Comparison of ENCODE assay signal across 13 cellular contexts in the genomic region with DNA sequence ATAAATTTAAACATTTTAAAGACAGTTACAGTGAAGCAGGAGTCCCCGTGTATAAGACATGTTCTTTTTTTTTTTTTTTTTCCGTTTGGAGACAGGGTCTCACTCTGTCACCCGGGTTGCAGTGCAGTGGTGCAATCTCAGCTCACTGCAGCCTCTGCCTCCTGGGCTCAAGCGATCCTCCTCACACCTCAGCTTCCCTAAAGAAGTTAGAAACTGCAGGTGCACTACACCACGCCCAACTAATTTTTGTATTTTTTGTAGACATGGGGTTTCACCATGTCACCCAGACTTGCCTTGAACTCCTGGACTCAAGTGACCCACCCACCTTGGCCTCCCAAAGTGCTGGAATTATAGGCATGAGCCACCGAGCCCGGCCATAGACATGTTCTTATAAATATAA. TPM values are rescaled to one million over a fixed set of nuclear protein-coding genes. Genes with fewer than 3 reads are reported as not detected.
DNase-seq lines count a peak whose midpoint lies in the region; ATAC-seq and TF ChIP-seq lines count a peak whose summit lies in the region.
"Had no signal": no experiment of that assay in that cellular context is flagged by ENCODE, and none has a peak within 500 bp of the region (broad histone marks: within the 10 kb centered on the region; RNA-seq: fewer than 3 reads in every experiment).

No MANE protein-coding gene starts in this region.

- H3K4me3 Mint-ChIP-seq in activated CD4-positive, alpha-beta T cell treated with anti-CD3 and anti-CD28 coated beads, Interleukin-2, amount 10 ng/mL, durations not matched to agents 24 days and 14 days = peak overlapping the region; percentile 93

- H3K4me1 Mint-ChIP-seq in activated CD4-positive, alpha-beta T cell treated with anti-CD3 and anti-CD28 coated beads, Interleukin-2, amount 10 ng/mL, durations not matched to agents 24 days and 14 days = peaks cover 53% of the 10 kb centered on the region

- H3K27me3 ChIP-seq in body of pancreas = no peaks in the 10 kb centered on the region

- intact Hi-C loops in activated CD4-positive, alpha-beta T cell treated with anti-CD3 and anti-CD28 coated beads, Interleukin-2, amount 10 ng/mL, durations not matched to agents 24 days and 14 days (cut with micrococcal nuclease) = loop anchor here (5.0 to 10.0 kb wide), 3 partner anchors 181 to 486 kb away; a partner anchor contains a TSS
- intact Hi-C loops in left ventricle myocardium superior (cut with micrococcal nuclease) = no loop called here
- intact Hi-C loops in body of pancreas (cut with DNase I) = no loop called here

- 44 to 75% (median 64%) methylated on average over 7 of the region's 7 CpGs for WGBS in adipose tissue, 3 donors
- WGBS in body of pancreas, 2 donors = 70 to 89% methylated on average over 7 of the region's 7 CpGs

- peak; percentile 10 for ATAC-seq in stimulated activated naive CD8-positive, alpha-beta T cell treated with anti-CD3 and anti-CD28 coated beads, Interleukin-15, Interleukin-2, amounts not matched to agents 100 U/mL and 50 U/mL, for 24 hours
- no peak for ATAC-seq in left ventricle myocardium superior
- no peak for ATAC-seq in body of pancreas

- no peaks in the 10 kb centered on the region for H3K27me3 Mint-ChIP-seq in activated CD4-positive, alpha-beta T cell treated with anti-CD3 and anti-CD28 coated beads, Interleukin-2, amount 10 ng/mL, durations not matched to agents 24 days and 14 days

- peaks cover 4% of the 10 kb centered on the region for H3K9me3 Mint-ChIP-seq in activated CD4-positive, alpha-beta T cell treated with anti-CD3 and anti-CD28 coated beads, Interleukin-2, amount 10 ng/mL, durations not matched to agents 24 days and 14 days

- no peak for TF ChIP-seq POLR2A in body of pancreas (IDR thresholded peaks at IDR 0.05)

- no peaks in the 10 kb centered on the region for H3K36me3 ChIP-seq in body of pancreas (replicated peaks in 1 of 2; ENCODE audit: insufficient read depth in 1 of 2, low read depth in 2 of 2)

- DNase-seq in activated CD4-positive, alpha-beta T cell treated with anti-CD3 and anti-CD28 coated beads, Interleukin-2, amount 10 ng/mL, durations not matched to agents 24 days and 14 days = peak; percentile 73
- no peak for DNase-seq in activated CD4-positive, alpha-beta T cell treated with anti-CD3 and anti-CD28 coated beads for 1 hour
- DNase-seq in NAMALWA (ENCODE audit: low spot score) = peak; percentile 64
- no peak for DNase-seq in stimulated activated naive CD8-positive, alpha-beta T cell treated with anti-CD3 and anti-CD28 coated beads, Interleukin-15, Interleukin-2, amounts not matched to agents 100 U/mL and 50 U/mL, for 24 hours
- DNase-seq in NCI-H510A treated with DMSO at 0.1 percent for 48 hours (lab: John Stamatoyannopoulos, UW) = no peak
- DNase-seq in left ventricle myocardium superior = no peak
- DNase-seq in body of pancreas = no peak
- DNase-seq: foreskin melanocyte, kidney glomerular epithelial cell, NCI-H524 treated with DMSO at 0.1 percent for 48 hours had no signal

- no peak for TF ChIP-seq CTCF in body of pancreas (IDR thresholded peaks at IDR 0.05)

- peak overlapping the region; percentile 95 for H3K27ac Mint-ChIP-seq in activated CD4-positive, alpha-beta T cell treated with anti-CD3 and anti-CD28 coated beads, Interleukin-2, amount 10 ng/mL, durations not matched to agents 24 days and 14 days

- no peaks in the 10 kb centered on the region for H3K9me3 ChIP-seq in body of pancreas

- no peaks in the 10 kb centered on the region for H3K4me1 ChIP-seq in body of pancreas

- H3K4me3 ChIP-seq in body of pancreas = no peak overlapping the region

- H3K27ac ChIP-seq in adipose tissue (ENCODE audit: low read depth, low read length) = peak overlapping the region; percentile 38
- H3K27ac ChIP-seq in body of pancreas = peak overlapping the region in 1 of 4 donors; percentile 57

- H3K36me3 Mint-ChIP-seq in activated CD4-positive, alpha-beta T cell treated with anti-CD3 and anti-CD28 coated beads, Interleukin-2, amount 10 ng/mL, durations not matched to agents 24 days and 14 days (ENCODE audit: low read depth) = peaks cover 26% of the 10 kb centered on the region

RNA-seq across cellular contexts. Expression of a gene that starts 3.0 kb away (rescaled TPM):
- total RNA-seq in activated CD4-positive, alpha-beta T cell treated with anti-CD3 and anti-CD28 coated beads, Interleukin-2, amount 10 ng/mL, durations not matched to agents 24 days and 14 days = 16.6 and 18.7 TPM in 2 replicates
- 10 to 100 TPM in 2 of 3 donors, 1 to 10 TPM in 1; 1.5 to 17.0 (median 13.1) TPM for polyA plus RNA-seq in adipose tissue
- total RNA-seq in left ventricle myocardium superior (4.4 TPM), body of pancreas (1 to 10 TPM in 1 of 2 donors, under 1 TPM in 1; 0.99 to 4.9 TPM)
- total RNA-seq: chondrocyte had no signal

RNA-seq across cellular contexts. Expression of a gene that starts 10.5 kb away (rescaled TPM):
- 30.4 and 31.5 TPM in 2 replicates for total RNA-seq in activated CD4-positive, alpha-beta T cell treated with anti-CD3 and anti-CD28 coated beads, Interleukin-2, amount 10 ng/mL, durations not matched to agents 24 days and 14 days
- polyA plus RNA-seq in adipose tissue = 10 to 100 TPM in 1 of 3 donors, 1 to 10 TPM in 2; 1.4 to 13.3 (median 6.6) TPM
- total RNA-seq in left ventricle myocardium superior (2.9 TPM), body of pancreas (1 to 10 TPM in 1 of 2 donors, not detected in 1; 3.1 TPM)
- total RNA-seq: A673 had no signal

RNA-seq across cellular contexts. Expression of a gene that starts 13.8 kb away (rescaled TPM):
- 0.09 and 0.35 TPM in 2 replicates for total RNA-seq in activated CD4-positive, alpha-beta T cell treated with anti-CD3 and anti-CD28 coated beads, Interleukin-2, amount 10 ng/mL, durations not matched to agents 24 days and 14 days
- 1 to 10 TPM in 1 of 3 donors, under 1 TPM in 2; 0.06 to 2.5 (median 0.49) TPM for polyA plus RNA-seq in adipose tissue
- 0.32 TPM for total RNA-seq in left ventricle myocardium superior
- total RNA-seq in body of pancreas = 1 to 10 TPM in 1 of 2 donors, not detected in 1; 1.8 TPM
- total RNA-seq: A673, chondrocyte had no signal

Comparison
In these comparisons a context has a peak if more than half of its experiments do, and no peak if none do; other contexts are left out.
1. DNase-seq: peak in activated CD4-positive, alpha-beta T cell treated with anti-CD3 and anti-CD28 coated beads, Interleukin-2, amount 10 ng/mL, durations not matched to agents 24 days and 14 days (single experiment) and NAMALWA (single experiment); none in activated CD4-positive, alpha-beta T cell treated with anti-CD3 and anti-CD28 coated beads for 1 hour (single experiment), stimulated activated naive CD8-positive, alpha-beta T cell treated with anti-CD3 and anti-CD28 coated beads, Interleukin-15, Interleukin-2, amounts not matched to agents 100 U/mL and 50 U/mL, for 24 hours (single experiment), NCI-H510A treated with DMSO at 0.1 percent for 48 hours (single experiment), left ventricle myocardium superior (single experiment) and body of pancreas (0 of 4).